Comparison of ENCODE assay signal across 1 cellular context in genomic region chr19:17687857-17688784, GRCh38.
TF ChIP-seq lines count a peak whose summit lies in the region.

Gene UNC13A (minus strand): TSS chr19:17688354. CDS start chr19:17688199, 155 bp downstream.

TF ChIP-seq in K562, 482 proteins besides CTCF, POLR2A, EP300 and RAD21 (continued from another document and continues in another):
- TF ChIP-seq RAD51 (IDR thresholded peaks at IDR 0.05; ENCODE audit: borderline replicate concordance, low read depth) (no peak), NFYB (IDR thresholded peaks at IDR 0.05; ENCODE audit: extremely low read depth, insufficient read length) (no peak), ATF1 (CRISPR knock-in tag; IDR thresholded peaks at IDR 0.05) (peak; percentile 74), ATF1 (tag; IDR thresholded peaks at IDR 0.05) (peak; percentile 57), ZNF444 (CRISPR knock-in tag; IDR thresholded peaks at IDR 0.05) (no peak), MTA1 (IDR thresholded peaks at IDR 0.05; ENCODE audit: borderline replicate concordance) (no peak), ZNF57 (CRISPR knock-in tag; IDR thresholded peaks at IDR 0.05) (no peak), CCAR2 (IDR thresholded peaks at IDR 0.05; ENCODE audit: low read depth, low read length) (no peak), EGR1 (conservative IDR thresholded peaks at IDR 0.05) (peak; percentile 31; the same call in 1 of the 2 replicates), PBX2 (CRISPR knock-in tag; IDR thresholded peaks at IDR 0.05; ENCODE audit: low read depth) (no peak), PBX2 (tag; conservative IDR thresholded peaks at IDR 0.05; ENCODE audit: low read depth) (no peak), FIP1L1 (IDR thresholded peaks at IDR 0.05; ENCODE audit: low read depth, low read length, poor library complexity, severe bottlenecking) (peak; percentile 59), ZNF511 (CRISPR knock-in tag; IDR thresholded peaks at IDR 0.05) (peak; percentile 94; the same call in 1 of the 2 replicates), EZH2 (IDR thresholded peaks at IDR 0.05; ENCODE audit: borderline replicate concordance, low read depth, low read length) (no peak), RBM14 (IDR thresholded peaks at IDR 0.05; ENCODE audit: borderline replicate concordance, insufficient read depth, low read depth, low read length) (no peak), JUND (IDR thresholded peaks at IDR 0.05; ENCODE audit: borderline replicate concordance, low read depth, low read length) (peak; percentile 28; the same call in 1 of the 2 replicates), JUND (tag; IDR thresholded peaks at IDR 0.05; ENCODE audit: borderline replicate concordance, low read depth, low read length) (no peak; the same call in 2 of the 3 replicates), KHSRP (IDR thresholded peaks at IDR 0.05) (no peak), FOXP1 (CRISPR knock-in tag; IDR thresholded peaks at IDR 0.05) (peak; percentile 44; the same call in 1 of the 2 replicates), TRIM25 (IDR thresholded peaks at IDR 0.05; ENCODE audit: borderline replicate concordance) (no peak), HMGN3 (IDR thresholded peaks at IDR 0.05; ENCODE audit: borderline replicate concordance, extremely low read depth, insufficient read length, low read depth, low read length) (no peak), ZBTB7A (IDR thresholded peaks at IDR 0.05; ENCODE audit: borderline replicate concordance, control insufficient read depth, low read depth, low read length) (peak; percentile 94), UBTF (IDR thresholded peaks at IDR 0.05; ENCODE audit: borderline replicate concordance in 1 of 2, low read depth in 2 of 2, low read length in 2 of 2) (peak; percentile 78 to 83; a peak in 1 of 4 replicates), PRMT5 (CRISPR knock-in tag; IDR thresholded peaks at IDR 0.05) (peak; percentile 93), ZNF76 (CRISPR knock-in tag; IDR thresholded peaks at IDR 0.05; ENCODE audit: borderline replicate concordance) (no peak), POLR2B (IDR thresholded peaks at IDR 0.05; ENCODE audit: low read depth, partially characterized antibody) (no peak), U2AF1 (optimal IDR thresholded peaks at IDR 0.05; ENCODE audit: low read depth, low read length) (no peak), FOXM1 (IDR thresholded peaks at IDR 0.05; ENCODE audit: low read depth) (no peak), FOXM1 (CRISPR knock-in tag; IDR thresholded peaks at IDR 0.05; ENCODE audit: low read depth) (0 out of 2 replicates have a peak, but pooled peaks have one; percentile 52), BDP1 (IDR thresholded peaks at IDR 0.05; ENCODE audit: insufficient read depth, insufficient read length) (no peak), DDX20 (tag; IDR thresholded peaks at IDR 0.05; ENCODE audit: low read depth) (no peak), POLR2AphosphoS2 (IDR thresholded peaks at IDR 0.05; ENCODE audit: low read length) (no peak), COPS2 (conservative IDR thresholded peaks at IDR 0.05) (no peak), ATF7 (IDR thresholded peaks at IDR 0.05) (no peak), ZFP91 (CRISPR knock-in tag; IDR thresholded peaks at IDR 0.05) (peak; percentile 84; the same call in 1 of the 2 replicates)
- TF ChIP-seq, protein P1, sequence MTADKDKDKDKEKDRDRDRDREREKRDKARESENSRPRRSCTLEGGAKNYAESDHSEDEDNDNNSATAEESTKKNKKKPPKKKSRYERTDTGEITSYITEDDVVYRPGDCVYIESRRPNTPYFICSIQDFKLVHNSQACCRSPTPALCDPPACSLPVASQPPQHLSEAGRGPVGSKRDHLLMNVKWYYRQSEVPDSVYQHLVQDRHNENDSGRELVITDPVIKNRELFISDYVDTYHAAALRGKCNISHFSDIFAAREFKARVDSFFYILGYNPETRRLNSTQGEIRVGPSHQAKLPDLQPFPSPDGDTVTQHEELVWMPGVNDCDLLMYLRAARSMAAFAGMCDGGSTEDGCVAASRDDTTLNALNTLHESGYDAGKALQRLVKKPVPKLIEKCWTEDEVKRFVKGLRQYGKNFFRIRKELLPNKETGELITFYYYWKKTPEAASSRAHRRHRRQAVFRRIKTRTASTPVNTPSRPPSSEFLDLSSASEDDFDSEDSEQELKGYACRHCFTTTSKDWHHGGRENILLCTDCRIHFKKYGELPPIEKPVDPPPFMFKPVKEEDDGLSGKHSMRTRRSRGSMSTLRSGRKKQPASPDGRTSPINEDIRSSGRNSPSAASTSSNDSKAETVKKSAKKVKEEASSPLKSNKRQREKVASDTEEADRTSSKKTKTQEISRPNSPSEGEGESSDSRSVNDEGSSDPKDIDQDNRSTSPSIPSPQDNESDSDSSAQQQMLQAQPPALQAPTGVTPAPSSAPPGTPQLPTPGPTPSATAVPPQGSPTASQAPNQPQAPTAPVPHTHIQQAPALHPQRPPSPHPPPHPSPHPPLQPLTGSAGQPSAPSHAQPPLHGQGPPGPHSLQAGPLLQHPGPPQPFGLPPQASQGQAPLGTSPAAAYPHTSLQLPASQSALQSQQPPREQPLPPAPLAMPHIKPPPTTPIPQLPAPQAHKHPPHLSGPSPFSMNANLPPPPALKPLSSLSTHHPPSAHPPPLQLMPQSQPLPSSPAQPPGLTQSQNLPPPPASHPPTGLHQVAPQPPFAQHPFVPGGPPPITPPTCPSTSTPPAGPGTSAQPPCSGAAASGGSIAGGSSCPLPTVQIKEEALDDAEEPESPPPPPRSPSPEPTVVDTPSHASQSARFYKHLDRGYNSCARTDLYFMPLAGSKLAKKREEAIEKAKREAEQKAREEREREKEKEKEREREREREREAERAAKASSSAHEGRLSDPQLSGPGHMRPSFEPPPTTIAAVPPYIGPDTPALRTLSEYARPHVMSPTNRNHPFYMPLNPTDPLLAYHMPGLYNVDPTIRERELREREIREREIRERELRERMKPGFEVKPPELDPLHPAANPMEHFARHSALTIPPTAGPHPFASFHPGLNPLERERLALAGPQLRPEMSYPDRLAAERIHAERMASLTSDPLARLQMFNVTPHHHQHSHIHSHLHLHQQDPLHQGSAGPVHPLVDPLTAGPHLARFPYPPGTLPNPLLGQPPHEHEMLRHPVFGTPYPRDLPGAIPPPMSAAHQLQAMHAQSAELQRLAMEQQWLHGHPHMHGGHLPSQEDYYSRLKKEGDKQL (CRISPR knock-in tag; IDR thresholded peaks at IDR 0.05; ENCODE audit: borderline replicate concordance), result no peak
- TF ChIP-seq, protein P2, sequence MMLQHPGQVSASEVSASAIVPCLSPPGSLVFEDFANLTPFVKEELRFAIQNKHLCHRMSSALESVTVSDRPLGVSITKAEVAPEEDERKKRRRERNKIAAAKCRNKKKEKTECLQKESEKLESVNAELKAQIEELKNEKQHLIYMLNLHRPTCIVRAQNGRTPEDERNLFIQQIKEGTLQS (IDR thresholded peaks at IDR 0.05), result no peak
- TF ChIP-seq, protein P2 (CRISPR knock-in tag; conservative IDR thresholded peaks at IDR 0.05), result no peak
- TF ChIP-seq, protein P3, sequence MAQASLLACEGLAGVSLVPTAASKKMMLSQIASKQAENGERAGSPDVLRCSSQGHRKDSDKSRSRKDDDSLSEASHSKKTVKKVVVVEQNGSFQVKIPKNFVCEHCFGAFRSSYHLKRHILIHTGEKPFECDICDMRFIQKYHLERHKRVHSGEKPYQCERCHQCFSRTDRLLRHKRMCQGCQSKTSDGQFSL (CRISPR knock-in tag; IDR thresholded peaks at IDR 0.05), result peak; percentile 91
- TF ChIP-seq, protein P3 (tag; IDR thresholded peaks at IDR 0.05), result peak in 1 of 2 experiments; percentile 96; a peak in 2 of 4 replicates
- TF ChIP-seq, protein P4, sequence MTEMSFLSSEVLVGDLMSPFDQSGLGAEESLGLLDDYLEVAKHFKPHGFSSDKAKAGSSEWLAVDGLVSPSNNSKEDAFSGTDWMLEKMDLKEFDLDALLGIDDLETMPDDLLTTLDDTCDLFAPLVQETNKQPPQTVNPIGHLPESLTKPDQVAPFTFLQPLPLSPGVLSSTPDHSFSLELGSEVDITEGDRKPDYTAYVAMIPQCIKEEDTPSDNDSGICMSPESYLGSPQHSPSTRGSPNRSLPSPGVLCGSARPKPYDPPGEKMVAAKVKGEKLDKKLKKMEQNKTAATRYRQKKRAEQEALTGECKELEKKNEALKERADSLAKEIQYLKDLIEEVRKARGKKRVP (CRISPR knock-in tag; IDR thresholded peaks at IDR 0.05), result no peak
